17 cellular contexts compared by ENCODE assay signal in genomic region chr16:47731252-47731651, GRCh38.
DNase-seq lines count a peak whose midpoint lies in the region; ATAC-seq and TF ChIP-seq lines count a peak whose summit lies in the region.
"Had no signal": no experiment of that assay in that cellular context is flagged by ENCODE, and none has a peak within 500 bp of the region (broad histone marks: within the 10 kb centered on the region; RNA-seq: fewer than 3 reads in every experiment).

No MANE protein-coding gene starts in this region.

- TF ChIP-seq CTCF in AG04449 (IDR thresholded peaks at IDR 0.05; ENCODE audit: insufficient read depth, low read length, missing control alignments) (no peak), BE2C (IDR thresholded peaks at IDR 0.05; ENCODE audit: low read depth, low read length) (no peak)

- H3K36me3 ChIP-seq in BE2C: no peaks in the 10 kb centered on the region
- H3K36me3 ChIP-seq: pancreas, upper lobe of right lung had no signal

- POLR2A ChIA-PET in AG04449 (lab: Yijun Ruan, JAX): interaction anchor here (1.0 to 2.8 kb wide), 4 partner anchors 270 to 411 kb away, joined by 4 to 10 read pairs (median 5); partner anchors contain the start of genes ITFG1 and PHKB

- no peaks in the 10 kb centered on the region for H3K4me1 ChIP-seq in BE2C
- H3K4me1 ChIP-seq: upper lobe of right lung had no signal

- DNase-seq in AG04449 (ENCODE audit: low read depth, low spot score): peak; percentile 71
- peak; percentile 56 for DNase-seq in HS-27A (ENCODE audit: low read depth)
- DNase-seq in astrocyte of the hippocampus (ENCODE audit: low read depth, low spot score): peak; percentile 94
- DNase-seq in glomerular visceral epithelial cell (ENCODE audit: extremely low spot score): peak; percentile 2
- no peak for DNase-seq in cardiac septum (ENCODE audit: low spot score)
- no peak for DNase-seq in DMS53 (lab: John Stamatoyannopoulos, UW)
- DNase-seq in BE2C: no peak
- DNase-seq: activated CD4-positive, alpha-beta T cell treated with anti-CD3 and anti-CD28 coated beads for 1 hour; activated T-cell treated with anti-CD3 and anti-CD28 coated beads, Interleukin-2, amount 50 U/mL, for 24 hours; effector memory CD8-positive, alpha-beta T cell; hippocampal formation; NCI-H2081; pancreas; stimulated activated CD8-positive, alpha-beta memory T cell treated with anti-CD3 and anti-CD28 coated beads, Interleukin-4, amount 100 ng/mL, for 48 hours; T-cell; upper lobe of right lung had no signal

- CTCF ChIA-PET in AG04449 (lab: Yijun Ruan, JAX): interaction anchor here (0.9 to 2.7 kb wide), 2 partner anchors 324 to 590 kb away, joined by 4 to 12 read pairs; no protein-coding TSS in a partner anchor

- ATAC-seq in HG03439 (IDR thresholded peaks at IDR 0.05; ENCODE audit: unreplicated experiment): no peak
- ATAC-seq: effector memory CD8-positive, alpha-beta T cell; pancreas; T-cell; upper lobe of right lung had no signal

- H3K27me3 ChIP-seq in BE2C: no peaks in the 10 kb centered on the region
- H3K27me3 ChIP-seq: pancreas, upper lobe of right lung had no signal

- intact Hi-C loops in cardiac septum (cut with DNase I): no loop called here

- H3K9me3 ChIP-seq in BE2C: no peaks in the 10 kb centered on the region
- H3K9me3 ChIP-seq: pancreas, upper lobe of right lung had no signal

- no peak overlapping the region for H3K4me3 ChIP-seq in AG04449 (ENCODE audit: low read depth, low read length)
- no peak overlapping the region for H3K4me3 ChIP-seq in BE2C (ENCODE audit: low read depth, low read length)
- H3K4me3 ChIP-seq: pancreas, upper lobe of right lung had no signal

Comparison
In these comparisons a context has a peak if more than half of its experiments do, and no peak if none do; other contexts are left out.
1. DNase-seq: peak in AG04449 (single experiment), HS-27A (single experiment), astrocyte of the hippocampus (single experiment) and glomerular visceral epithelial cell (single experiment); none in cardiac septum (single experiment), DMS53 (single experiment) and BE2C (single experiment).